Comparison of ENCODE assay signal across 1 cellular context in the genomic region with DNA sequence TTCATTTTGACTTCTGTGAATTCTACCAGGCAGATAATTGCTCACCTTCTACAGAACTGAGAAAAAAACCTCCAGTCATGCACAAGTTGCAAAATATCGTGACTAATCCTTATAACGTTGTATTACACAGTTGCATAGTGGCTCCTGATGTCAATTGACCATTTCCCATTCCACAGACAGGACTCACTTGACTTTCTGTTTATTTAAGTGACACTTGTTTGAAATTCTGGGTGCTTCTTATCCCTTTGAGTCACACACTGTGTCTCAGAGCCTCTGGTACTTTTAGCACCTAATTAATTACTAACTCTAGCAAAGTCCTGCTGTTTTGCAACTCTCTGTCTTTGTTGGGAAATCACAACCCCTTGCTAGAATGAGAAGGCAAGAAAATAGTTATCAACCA.
A peak's percentile ranks its signal among the peaks of the same experiment; 100 is the strongest.
TF ChIP-seq lines count a peak whose summit lies in the region.

No MANE protein-coding gene starts in this region.

TF ChIP-seq in IMR-90, 13 proteins besides CTCF, POLR2A, EP300 and RAD21 (continued from another document):
- TF ChIP-seq RFX5 (IDR thresholded peaks at IDR 0.05; ENCODE audit: low read depth, low read length) (no peak), NFE2L2 (IDR thresholded peaks at IDR 0.05; ENCODE audit: low read depth, low read length) (peak; percentile 92), MXI1 (IDR thresholded peaks at IDR 0.05; ENCODE audit: borderline replicate concordance, low read depth, low read length) (no peak), CHD1 (IDR thresholded peaks at IDR 0.05; ENCODE audit: low read depth, low read length) (no peak), CEBPB (IDR thresholded peaks at IDR 0.05; ENCODE audit: low read depth, low read length) (peak; percentile 90), SMC3 (IDR thresholded peaks at IDR 0.05; ENCODE audit: low read depth, low read length) (no peak), MAFK (IDR thresholded peaks at IDR 0.05; ENCODE audit: low read depth, low read length) (peak; percentile 18; the same call in 1 of the 2 replicates), MAZ (IDR thresholded peaks at IDR 0.05; ENCODE audit: borderline replicate concordance, low read depth, low read length) (no peak)
